ENCODE assay signal across 24 cellular contexts in genomic region chr4:177505171-177505615, GRCh38.
A peak's percentile ranks its signal among the peaks of the same experiment; 100 is the strongest.
DNase-seq lines count a peak whose midpoint lies in the region; FAIRE-seq and TF ChIP-seq lines count a peak whose summit lies in the region.
"Had no signal": no experiment of that assay in that cellular context is flagged by ENCODE, and none has a peak within 500 bp of the region (broad histone marks: within the 10 kb centered on the region; RNA-seq: fewer than 3 reads in every experiment).

No MANE protein-coding gene starts in this region.

- WGBS in H1 (ENCODE audit: extremely low coverage in 1 of 2, insufficient coverage in 1 of 2, insufficient read length in 1 of 2, insufficient replicate concordance in 2 of 2, low coverage in 1 of 2, low lambda C conversion rate in 2 of 2, missing lambda C conversion rate in 1 of 2), 2 experiments: 79% methylated on average over 9 of the region's 9 CpGs; no CpG with 5 or more reads in 1 of the 2 experiments
- no CpG with 5 or more reads among the region's 9 CpGs for WGBS in mesendoderm (ENCODE audit: extremely low coverage, insufficient coverage, low lambda C conversion rate)

- DNase-seq in ELF-1 (ENCODE audit: low read depth, low spot score) (peak; percentile 78), H1 (ENCODE audit: low read depth in 1 of 2, low spot score in 2 of 2) (peak in 1 of 2 experiments; percentile 76), mesendoderm (peak; percentile 75), T-helper 1 cell (no peak), NOMO-1 treated with DMSO at 0.1 percent for 48 hours (lab: John Stamatoyannopoulos, UW; ENCODE audit: unreplicated experiment) (no peak)
- peak; percentile 29 for DNase-seq in Jurkat, Clone E6-1 (ENCODE audit: low read depth, low spot score)
- DNase-seq in activated CD4-positive, alpha-beta T cell treated with anti-CD3 and anti-CD28 coated beads, Interleukin-2, amount 10 ng/mL, durations not matched to agents 24 days and 14 days: no peak
- DNase-seq in stimulated activated CD4-positive, alpha-beta T cell treated with anti-CD3 and anti-CD28 coated beads, Interleukin-1b, Interleukin-23, amount 100 ng/mL, for 48 hours: no peak
- DNase-seq: activated CD4-positive, alpha-beta T cell treated with anti-CD3 and anti-CD28 coated beads, Interleukin-2, amount 50 U/mL, for 48 hours; activated effector memory CD4-positive, alpha-beta T cell treated with anti-CD3 and anti-CD28 coated beads, Interleukin-2, amount 50 U/mL, for 16 hours; foreskin melanocyte; left cardiac atrium; NCI-H187; NCI-H226; stimulated activated naive CD4-positive, alpha-beta T cell; T-helper 17 cell; tibial artery had no signal

- H3K4me1 ChIP-seq in H1 (replicated peaks in 1 of 4; ENCODE audit: control insufficient read depth in 3 of 4, insufficient read depth in 4 of 4, low read length in 3 of 4) (peaks cover 0 to 3% (median 0%) of the 10 kb centered on the region in 4 experiments; a peak in 1 of 7 replicates), mesendoderm (ENCODE audit: control insufficient read depth, low read depth, low read length) (no peaks in the 10 kb centered on the region)
- H3K4me1 ChIP-seq: tibial artery had no signal

- H3K27me3 ChIP-seq in H1 (replicated peaks in 1 of 4; ENCODE audit: control insufficient read depth in 3 of 4, extremely low read depth in 1 of 4, insufficient read depth in 3 of 4, low read length in 3 of 4): no peaks in the 10 kb centered on the region
- H3K27me3 ChIP-seq in mesendoderm (ENCODE audit: insufficient read depth, low read length, poor library complexity): no peaks in the 10 kb centered on the region
- H3K27me3 ChIP-seq: tibial artery had no signal

- no peaks in the 10 kb centered on the region for H3K27me3 Mint-ChIP-seq in activated CD4-positive, alpha-beta T cell treated with anti-CD3 and anti-CD28 coated beads, Interleukin-2, amount 10 ng/mL, durations not matched to agents 24 days and 14 days
- H3K27me3 Mint-ChIP-seq: natural killer cell treated with Interleukin-12 subunit alpha and Interleukin-12 subunit beta and Interleukin-15 and Interleukin-18, amount 100 ng/mL, for 72 hours; T-helper 17 cell had no signal

- no peaks in the 10 kb centered on the region for H3K36me3 Mint-ChIP-seq in activated CD4-positive, alpha-beta T cell treated with anti-CD3 and anti-CD28 coated beads, Interleukin-2, amount 10 ng/mL, durations not matched to agents 24 days and 14 days (ENCODE audit: low read depth)
- H3K36me3 Mint-ChIP-seq: CD14-positive monocyte; natural killer cell treated with Interleukin-12 subunit alpha and Interleukin-12 subunit beta and Interleukin-15 and Interleukin-18, amount 100 ng/mL, for 72 hours had no signal

- H2BK20ac ChIP-seq in H1 (ENCODE audit: low read length): no peak overlapping the region

- H3K4me3 Mint-ChIP-seq in activated CD4-positive, alpha-beta T cell treated with anti-CD3 and anti-CD28 coated beads, Interleukin-2, amount 10 ng/mL, durations not matched to agents 24 days and 14 days: no peak overlapping the region
- H3K4me3 Mint-ChIP-seq: CD14-positive monocyte; mesothelial cell of epicardium; natural killer cell treated with Interleukin-12 subunit alpha and Interleukin-12 subunit beta and Interleukin-15 and Interleukin-18, amount 100 ng/mL, for 72 hours; T-helper 17 cell had no signal

- H3K36me3 ChIP-seq in H1 (ENCODE audit: control insufficient read depth in 2 of 4, insufficient read depth in 4 of 4, low read length in 3 of 4): no peaks in the 10 kb centered on the region
- H3K36me3 ChIP-seq in mesendoderm (ENCODE audit: control insufficient read depth, insufficient read depth, low read length): no peaks in the 10 kb centered on the region
- H3K36me3 ChIP-seq: tibial artery had no signal

- H3K4ac ChIP-seq in H1 (replicated peaks; ENCODE audit: insufficient read length, low read depth, low read length) (no peak overlapping the region), mesendoderm (ENCODE audit: low read depth, low read length) (peak overlapping the region; percentile 46)

- no peaks in the 10 kb centered on the region for H3K79me1 ChIP-seq in H1 (ENCODE audit: low read depth, low read length)
- H3K79me1 ChIP-seq in mesendoderm (ENCODE audit: low read length): no peaks in the 10 kb centered on the region

- H2BK120ac ChIP-seq in H1 (replicated peaks; ENCODE audit: low read depth, low read length) (no peak overlapping the region), mesendoderm (ENCODE audit: low read depth, low read length) (no peak overlapping the region)

- TF ChIP-seq EP300 in H1 (IDR thresholded peaks at IDR 0.05; ENCODE audit: borderline replicate concordance in 1 of 2, low read depth in 2 of 2, low read length in 2 of 2): no peak

- H3K4me2 ChIP-seq in H1 (ENCODE audit: insufficient read depth in 1 of 2, low read depth in 2 of 2, low read length in 2 of 2): no peak overlapping the region
- H3K4me2 ChIP-seq in mesendoderm (ENCODE audit: low read length): no peak overlapping the region

- peak; percentile 26 to 48; a peak in 3 of 4 replicates for TF ChIP-seq RAD21 in H1 (IDR thresholded peaks at IDR 0.05 in 1 of 2, conservative IDR thresholded peaks at IDR 0.05 in 1 of 2; ENCODE audit: low read depth in 2 of 2, low read length in 2 of 2)

- no peak overlapping the region for H3K23ac ChIP-seq in H1 (ENCODE audit: insufficient read length)
- H3K23ac ChIP-seq in mesendoderm (ENCODE audit: low read length): no peak overlapping the region

- H2AFZ ChIP-seq in H1 (ENCODE audit: low read length): peak overlapping the region; percentile 42; the same call in 1 of the 2 replicates

- H3K79me2 ChIP-seq in H1 (ENCODE audit: control insufficient read depth in 1 of 2, insufficient read depth in 2 of 2, low read length in 2 of 2): no peaks in the 10 kb centered on the region
- no peaks in the 10 kb centered on the region for H3K79me2 ChIP-seq in mesendoderm (ENCODE audit: control insufficient read depth, insufficient read depth, low read length)

- H2AK5ac ChIP-seq in H1 (ENCODE audit: low read depth, low read length) (no peak overlapping the region), mesendoderm (ENCODE audit: low read length) (no peak overlapping the region)

- H3K27ac Mint-ChIP-seq in activated CD4-positive, alpha-beta T cell treated with anti-CD3 and anti-CD28 coated beads, Interleukin-2, amount 10 ng/mL, durations not matched to agents 24 days and 14 days: no peak overlapping the region
- H3K27ac Mint-ChIP-seq: CD14-positive monocyte; mesothelial cell of epicardium; natural killer cell treated with Interleukin-12 subunit alpha and Interleukin-12 subunit beta and Interleukin-15 and Interleukin-18, amount 100 ng/mL, for 72 hours; T-helper 17 cell had no signal

- no peak overlapping the region for H4K5ac ChIP-seq in H1 (ENCODE audit: insufficient read length, low read depth, low read length)
- H4K5ac ChIP-seq in mesendoderm (ENCODE audit: low read length): no peak overlapping the region

- H2BK5ac ChIP-seq in H1 (ENCODE audit: low read depth, low read length) (no peak overlapping the region), mesendoderm (ENCODE audit: low read length) (no peak overlapping the region)

- FAIRE-seq in H1 (lab: Jason Lieb, UNC): no peak
- FAIRE-seq: endothelial cell of umbilical vein, G401.6, H54 had no signal

- H2BK15ac ChIP-seq in H1 (ENCODE audit: low read length) (no peak overlapping the region), mesendoderm (replicated peaks; ENCODE audit: low read depth) (no peak overlapping the region)

- POLR2A ChIA-PET in H1 (lab: Charles Lee; ENCODE audit: partially characterized antibody): interaction anchor here (0.5 to 1.4 kb wide), 2 partner anchors 63 to 117 kb away, joined by 3 to 4 read pairs; partner anchors contain the start of gene AGA

- no peak overlapping the region for H3K14ac ChIP-seq in H1 (ENCODE audit: insufficient read length)

- no peaks in the 10 kb centered on the region for H4K20me1 ChIP-seq in H1 (replicated peaks in 1 of 2; ENCODE audit: control insufficient read depth in 1 of 2, insufficient read depth in 2 of 2, low read length in 2 of 2)

- H3K9ac ChIP-seq in H1 (replicated peaks in 1 of 4; ENCODE audit: extremely low read depth in 1 of 4, low read depth in 3 of 4, low read length in 3 of 4) (no peak overlapping the region), mesendoderm (ENCODE audit: low read length) (no peak overlapping the region)

- TF ChIP-seq CTCF in H1 (IDR thresholded peaks at IDR 0.05; ENCODE audit: control extremely low read depth in 1 of 3, insufficient read depth in 1 of 3, low read depth in 1 of 3, low read length in 3 of 3): peak; percentile 50 to 57 (median 53)

- intact Hi-C loops in activated CD4-positive, alpha-beta T cell treated with anti-CD3 and anti-CD28 coated beads, Interleukin-2, amount 10 ng/mL, durations not matched to agents 24 days and 14 days (cut with micrococcal nuclease): no loop called here

- no peak overlapping the region for H2BK12ac ChIP-seq in H1 (ENCODE audit: low read depth, low read length)

- H3K9me3 Mint-ChIP-seq in activated CD4-positive, alpha-beta T cell treated with anti-CD3 and anti-CD28 coated beads, Interleukin-2, amount 10 ng/mL, durations not matched to agents 24 days and 14 days: peaks cover 3% of the 10 kb centered on the region

- TF ChIP-seq POLR2A in H1 (IDR thresholded peaks at IDR 0.05; ENCODE audit: control extremely low read depth in 1 of 2, low read depth in 2 of 2, low read length in 2 of 2): no peak

- H3K9me3 ChIP-seq in H1 (ENCODE audit: insufficient read depth in 2 of 2, low read depth in 1 of 2, low read length in 1 of 2): peaks cover 0 to 4% of the 10 kb centered on the region in 2 experiments; a peak in 2 of 4 replicates
- H3K9me3 ChIP-seq: tibial artery had no signal

- H3K27ac ChIP-seq in H1 (ENCODE audit: low read depth, low read length) (no peak overlapping the region), mesendoderm (ENCODE audit: low read depth, low read length) (peak overlapping the region; percentile 2)
- H3K27ac ChIP-seq: tibial artery, VCaP had no signal

- H3K23me2 ChIP-seq in H1 (ENCODE audit: low read depth, low read length): no peaks in the 10 kb centered on the region

- no peak overlapping the region for H4K91ac ChIP-seq in H1 (replicated peaks; ENCODE audit: insufficient read length, low read length)

- H3K18ac ChIP-seq in H1 (ENCODE audit: extremely low read depth, low read length) (no peak overlapping the region), mesendoderm (ENCODE audit: low read length) (peak overlapping the region; percentile 18)

- CTCF ChIA-PET in H1 (lab: Charles Lee; ENCODE audit: partially characterized antibody): interaction anchor here (0.5 to 2.0 kb wide), 23 partner anchors 10 to 1741 kb away, joined by 3 to 10 read pairs (median 4); no protein-coding TSS in a partner anchor

- peaks cover 11% of the 10 kb centered on the region for H3K4me1 Mint-ChIP-seq in activated CD4-positive, alpha-beta T cell treated with anti-CD3 and anti-CD28 coated beads, Interleukin-2, amount 10 ng/mL, durations not matched to agents 24 days and 14 days
- H3K4me1 Mint-ChIP-seq: CD14-positive monocyte, mesothelial cell of epicardium, T-helper 17 cell had no signal

- no peak overlapping the region for H3K4me3 ChIP-seq in Jurkat, Clone E6-1 (ENCODE audit: low read length)
- no peak overlapping the region for H3K4me3 ChIP-seq in H1 (ENCODE audit: extremely low read depth in 1 of 4, insufficient read depth in 2 of 4, low read depth in 3 of 4, low read length in 4 of 4)
- no peak overlapping the region for H3K4me3 ChIP-seq in mesendoderm (ENCODE audit: low read length)
- H3K4me3 ChIP-seq: tibial artery had no signal

- H3K56ac ChIP-seq in H1 (replicated peaks; ENCODE audit: insufficient read length, low read depth, low read length) (no peak overlapping the region), mesendoderm (ENCODE audit: low read length) (no peak overlapping the region)

- H4K8ac ChIP-seq in H1 (ENCODE audit: extremely low read depth, insufficient read depth, low read length): peak overlapping the region; percentile 35; the same call in 1 of the 2 replicates
- no peak overlapping the region for H4K8ac ChIP-seq in mesendoderm (ENCODE audit: low read depth, low read length)

Comparison
In these comparisons a context has a peak if more than half of its experiments do, and no peak if none do; other contexts are left out.
1. DNase-seq: peak in ELF-1 (single experiment), Jurkat, Clone E6-1 (single experiment) and mesendoderm (single experiment); none in activated CD4-positive, alpha-beta T cell treated with anti-CD3 and anti-CD28 coated beads, Interleukin-2, amount 10 ng/mL, durations not matched to agents 24 days and 14 days (single experiment), T-helper 1 cell (0 of 5), stimulated activated CD4-positive, alpha-beta T cell treated with anti-CD3 and anti-CD28 coated beads, Interleukin-1b, Interleukin-23, amount 100 ng/mL, for 48 hours (single experiment) and NOMO-1 treated with DMSO at 0.1 percent for 48 hours (single experiment).